In the genomic region with DNA sequence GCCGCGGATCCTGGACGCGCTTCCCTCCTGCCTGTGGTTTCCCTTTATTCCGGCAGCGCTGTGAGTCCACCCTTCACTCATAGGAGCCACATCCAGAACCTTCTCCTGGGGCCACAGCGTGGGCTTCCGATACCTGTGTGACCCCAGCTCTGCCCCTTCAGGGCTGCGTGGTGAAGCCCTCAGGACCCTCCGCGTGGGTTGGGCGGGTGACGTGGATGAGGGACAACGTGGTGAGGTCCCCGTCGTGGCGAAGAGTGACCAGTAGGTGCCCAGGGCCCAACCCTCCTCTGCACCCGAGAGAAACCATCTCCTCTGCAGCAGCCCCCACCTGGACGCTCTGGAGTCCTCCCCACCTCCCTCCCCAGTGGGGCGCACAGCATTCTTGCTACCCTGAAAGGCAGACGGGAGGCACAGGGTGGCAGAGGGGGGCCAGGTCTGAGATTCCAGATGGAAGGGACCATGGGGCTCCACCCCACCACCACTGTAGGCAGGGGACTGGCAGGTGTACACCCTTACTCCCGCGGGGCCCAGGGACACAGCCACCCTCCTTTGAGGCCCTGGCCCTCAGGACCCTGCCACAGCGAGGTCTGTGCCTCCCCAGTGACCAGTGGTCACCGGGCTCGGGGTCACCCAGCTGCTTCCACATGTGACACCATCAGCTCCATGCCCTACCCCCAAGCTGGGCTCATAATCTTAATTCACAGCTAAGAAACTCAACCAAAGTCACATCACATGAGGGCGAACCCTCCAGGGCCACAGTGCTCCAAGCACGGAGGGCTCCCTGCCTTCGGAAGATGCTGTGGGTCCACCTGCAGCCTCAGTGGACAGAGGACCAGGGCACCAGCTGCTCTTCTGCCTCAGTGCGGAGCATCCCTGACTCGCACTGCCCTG, we compare ENCODE assay signal across 9 cellular contexts. TPM values are rescaled to one million over a fixed set of nuclear protein-coding genes. Genes with fewer than 3 reads are reported as not detected.
DNase-seq lines count a peak whose midpoint lies in the region; ATAC-seq and TF ChIP-seq lines count a peak whose summit lies in the region.
"Had no signal": no experiment of that assay in that cellular context is flagged by ENCODE, and none has a peak within 500 bp of the region (broad histone marks: within the 10 kb centered on the region; RNA-seq: fewer than 3 reads in every experiment).

No MANE protein-coding gene starts in this region.

- peak overlapping the region; percentile 31 for H3K4me3 Mint-ChIP-seq in activated CD4-positive, alpha-beta memory T cell treated with anti-CD3 and anti-CD28 coated beads, Interleukin-2, amount 10 ng/mL, durations not matched to agents 7 days and 5 days
- H3K4me3 Mint-ChIP-seq in stimulated activated naive B cell treated with anti-CD40 and anti-IgM and Interleukin-4, amounts not matched to agents 10 μg/mL and 1 μg/mL and 100 μg/mL, for 72 hours: peak overlapping the region; percentile 55 to 73

- DNase-seq in activated effector memory CD4-positive, alpha-beta T cell treated with anti-CD3 and anti-CD28 coated beads, Interleukin-2, amount 50 U/mL, for 16 hours: peak; percentile 59
- DNase-seq in activated effector memory CD4-positive, alpha-beta T cell treated with Interleukin-2 at 50 U/mL for 16 hours: no peak
- no peak for DNase-seq in activated CD4-positive, alpha-beta memory T cell treated with anti-CD3 and anti-CD28 coated beads, Interleukin-2, amount 10 ng/mL, durations not matched to agents 7 days and 5 days
- DNase-seq in left lung (no peak), G401 (ENCODE audit: low spot score) (no peak)
- DNase-seq in stimulated activated naive B cell treated with anti-CD40 and anti-IgM and Interleukin-4, amounts not matched to agents 10 μg/mL and 1 μg/mL and 100 μg/mL, for 72 hours: no peak
- DNase-seq: EL had no signal

- H3K4me1 ChIP-seq in left lung: peaks cover 13 to 46% of the 10 kb centered on the region in 2 donors

- peaks cover 39% of the 10 kb centered on the region for H3K4me1 Mint-ChIP-seq in activated CD4-positive, alpha-beta memory T cell treated with anti-CD3 and anti-CD28 coated beads, Interleukin-2, amount 10 ng/mL, durations not matched to agents 7 days and 5 days
- H3K4me1 Mint-ChIP-seq in stimulated activated naive B cell treated with anti-CD40 and anti-IgM and Interleukin-4, amounts not matched to agents 10 μg/mL and 1 μg/mL and 100 μg/mL, for 72 hours: peaks cover 16 to 29% of the 10 kb centered on the region in 2 donors

- POLR2A ChIA-PET in activated CD4-positive, alpha-beta memory T cell treated with anti-CD3 and anti-CD28 coated beads, Interleukin-2, amount 10 ng/mL, durations not matched to agents 7 days and 5 days (lab: Charles Lee): interaction anchor here (1.1 to 3.3 kb wide), 3 partner anchors 11 to 24 kb away, joined by 3 to 16 read pairs (median 8); no protein-coding TSS in a partner anchor

- H3K27me3 Mint-ChIP-seq in activated CD4-positive, alpha-beta memory T cell treated with anti-CD3 and anti-CD28 coated beads, Interleukin-2, amount 10 ng/mL, durations not matched to agents 7 days and 5 days: peaks cover 26% of the 10 kb centered on the region
- peaks cover 40 to 45% of the 10 kb centered on the region in 2 donors for H3K27me3 Mint-ChIP-seq in stimulated activated naive B cell treated with anti-CD40 and anti-IgM and Interleukin-4, amounts not matched to agents 10 μg/mL and 1 μg/mL and 100 μg/mL, for 72 hours

- H3K27ac ChIP-seq in left lung: no peak overlapping the region

- ATAC-seq in left lung: no peak
- ATAC-seq in stimulated activated naive B cell treated with anti-CD40 and anti-IgM and Interleukin-4, amounts not matched to agents 10 μg/mL and 1 μg/mL and 100 μg/mL, for 72 hours (replicated peaks): no peak
- no peak for ATAC-seq in HG03457 (IDR thresholded peaks at IDR 0.05; ENCODE audit: unreplicated experiment)
- ATAC-seq in GM21423 (IDR thresholded peaks at IDR 0.05; ENCODE audit: unreplicated experiment): no peak

- peak overlapping the region; percentile 47 to 70 for H3K4me3 ChIP-seq in left lung

- no peak overlapping the region for H3K27ac Mint-ChIP-seq in activated CD4-positive, alpha-beta memory T cell treated with anti-CD3 and anti-CD28 coated beads, Interleukin-2, amount 10 ng/mL, durations not matched to agents 7 days and 5 days
- H3K27ac Mint-ChIP-seq in stimulated activated naive B cell treated with anti-CD40 and anti-IgM and Interleukin-4, amounts not matched to agents 10 μg/mL and 1 μg/mL and 100 μg/mL, for 72 hours: peak overlapping the region; percentile 73

- in situ Hi-C loops in G401 (cut with HindIII; ENCODE audit: low sequenced_read_pairs): no loop called here

- H3K27me3 ChIP-seq in left lung: peaks cover 26 to 37% of the 10 kb centered on the region in 2 donors

- H3K36me3 ChIP-seq in left lung: no peaks in the 10 kb centered on the region

- no peak for TF ChIP-seq CTCF in left lung (IDR thresholded peaks at IDR 0.05)

- peaks cover 11% of the 10 kb centered on the region for H3K36me3 Mint-ChIP-seq in activated CD4-positive, alpha-beta memory T cell treated with anti-CD3 and anti-CD28 coated beads, Interleukin-2, amount 10 ng/mL, durations not matched to agents 7 days and 5 days (ENCODE audit: low read depth)
- peaks cover 0 to 1% of the 10 kb centered on the region in 2 donors for H3K36me3 Mint-ChIP-seq in stimulated activated naive B cell treated with anti-CD40 and anti-IgM and Interleukin-4, amounts not matched to agents 10 μg/mL and 1 μg/mL and 100 μg/mL, for 72 hours

- H3K9me3 ChIP-seq in left lung: no peaks in the 10 kb centered on the region

- intact Hi-C loops in left lung (cut with DNase I): no loop called here

- CTCF ChIA-PET in activated CD4-positive, alpha-beta memory T cell treated with anti-CD3 and anti-CD28 coated beads, Interleukin-2, amount 10 ng/mL, durations not matched to agents 7 days and 5 days (lab: Charles Lee): no interaction called here

- H3K9me3 Mint-ChIP-seq in activated CD4-positive, alpha-beta memory T cell treated with anti-CD3 and anti-CD28 coated beads, Interleukin-2, amount 10 ng/mL, durations not matched to agents 7 days and 5 days: no peaks in the 10 kb centered on the region
- no peaks in the 10 kb centered on the region for H3K9me3 Mint-ChIP-seq in stimulated activated naive B cell treated with anti-CD40 and anti-IgM and Interleukin-4, amounts not matched to agents 10 μg/mL and 1 μg/mL and 100 μg/mL, for 72 hours

RNA-seq across cellular contexts. Expression of gene ZBED4, which starts 3.4 kb away (rescaled TPM):
- total RNA-seq in activated CD4-positive, alpha-beta memory T cell treated with anti-CD3 and anti-CD28 coated beads, Interleukin-2, amount 10 ng/mL, durations not matched to agents 7 days and 5 days: 10 to 100 TPM; 20.6 to 21.8 TPM
- 10 to 100 TPM; 12.8 to 13.8 TPM for total RNA-seq in left lung
- 10.0 and 12.8 TPM in 2 replicates for total RNA-seq in G401 (2014; rRNA removed; shearing (Covaris generic))

RNA-seq across cellular contexts. Expression of gene BRD1, which starts 22.6 kb away (rescaled TPM):
- total RNA-seq in activated CD4-positive, alpha-beta memory T cell treated with anti-CD3 and anti-CD28 coated beads, Interleukin-2, amount 10 ng/mL, durations not matched to agents 7 days and 5 days: 10 to 100 TPM; 54.7 to 55.4 TPM
- 10 to 100 TPM; 27.4 to 32.4 TPM for total RNA-seq in left lung
- 19.3 and 27.5 TPM in 2 replicates for total RNA-seq in G401 (2014; rRNA removed; shearing (Covaris generic))
